ENCODE assay signal across 15 cellular contexts in the genomic region with DNA sequence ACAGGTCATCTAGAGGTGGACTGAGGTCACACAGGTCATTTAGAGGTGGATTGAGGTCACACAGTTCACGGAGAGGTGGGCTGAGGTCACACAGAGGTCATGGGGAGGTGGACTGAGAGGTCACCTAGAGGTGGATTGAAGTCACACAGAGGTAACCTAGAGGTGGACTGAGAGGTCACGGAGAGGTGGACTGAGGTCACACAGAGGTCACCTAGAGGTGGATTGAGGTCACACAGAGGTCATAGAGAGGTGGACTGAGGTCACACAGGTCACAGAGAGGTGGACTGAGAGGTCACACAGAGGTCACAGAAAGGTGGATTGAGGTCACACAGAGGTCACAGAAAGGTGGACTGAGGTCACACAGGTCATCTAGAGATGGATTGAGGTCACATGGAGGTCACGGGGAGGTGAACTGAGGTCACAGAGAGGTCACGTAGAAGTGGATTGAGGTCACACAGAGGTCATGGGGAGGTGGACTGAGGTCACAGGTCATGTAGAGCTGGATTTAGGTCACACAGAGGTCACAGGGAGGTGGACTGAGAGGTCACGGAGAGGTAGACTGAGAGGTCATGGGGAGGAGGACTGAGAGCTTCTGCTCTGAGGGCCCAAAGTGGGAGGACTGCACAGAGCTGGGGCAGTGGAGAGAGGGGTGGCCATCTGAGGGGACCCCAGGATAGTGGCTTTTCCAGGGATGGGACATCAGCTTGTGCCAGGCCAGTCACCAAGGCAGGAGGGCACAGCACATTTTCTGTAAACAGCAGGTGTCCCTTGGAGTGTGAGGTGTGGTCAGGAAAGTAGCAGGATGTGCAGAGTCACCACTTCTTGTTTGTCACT. TPM values are rescaled to one million over a fixed set of nuclear protein-coding genes. Genes with fewer than 3 reads are reported as not detected.
A peak's percentile ranks its signal among the peaks of the same experiment; 100 is the strongest.
DNase-seq lines count a peak whose midpoint lies in the region; ATAC-seq and TF ChIP-seq lines count a peak whose summit lies in the region.
"Had no signal": no experiment of that assay in that cellular context is flagged by ENCODE, and none has a peak within 500 bp of the region (broad histone marks: within the 10 kb centered on the region; RNA-seq: fewer than 3 reads in every experiment).

No MANE protein-coding gene starts in this region.

- ATAC-seq in natural killer cell = peak in 1 of 3 donors; percentile 11

- no TSS peak for BruUV-seq in Calu3 (replicated peaks; lab: Mats Ljungman, UMichigan)

- CTCF ChIA-PET in Calu3 (lab: Charles Lee) = interaction anchor here (0.9 to 1.0 kb wide), 2 partner anchors 19 to 54 kb away, joined by 3 read pairs; a partner anchor contains a TSS

- TF ChIP-seq CTCF in Calu3 (IDR thresholded peaks at IDR 0.05; ENCODE audit: unreplicated experiment) = no peak
- no peak for TF ChIP-seq CTCF in natural killer cell (IDR thresholded peaks at IDR 0.05)

- H3K4me3 Mint-ChIP-seq in Calu3 (ENCODE audit: low read depth, unreplicated experiment) = no peak overlapping the region
- H3K4me3 Mint-ChIP-seq in natural killer cell = no peak overlapping the region

- peak overlapping the region; percentile 89 for H3K27ac Mint-ChIP-seq in Calu3 (ENCODE audit: unreplicated experiment)
- H3K27ac Mint-ChIP-seq in natural killer cell = peak overlapping the region; percentile 54 to 89

- H3K4me1 Mint-ChIP-seq in Calu3 (ENCODE audit: low read depth, unreplicated experiment) (no peaks in the 10 kb centered on the region), natural killer cell (peaks cover 23 to 38% of the 10 kb centered on the region in 2 donors)

- H3K36me3 Mint-ChIP-seq in Calu3 (ENCODE audit: insufficient read depth, unreplicated experiment) = peaks cover 46% of the 10 kb centered on the region
- H3K36me3 Mint-ChIP-seq in natural killer cell = peaks cover 13% of the 10 kb centered on the region

- intact Hi-C loops in Calu3 (cut with micrococcal nuclease; ENCODE audit: unreplicated experiment) = no loop called here
- intact Hi-C loops in natural killer cell (cut with micrococcal nuclease) = no loop called here

- H3K27me3 Mint-ChIP-seq in Calu3 (ENCODE audit: unreplicated experiment) (no peaks in the 10 kb centered on the region), natural killer cell (ENCODE audit: low read depth in 2 of 2) (no peaks in the 10 kb centered on the region)

- peak; percentile 25 for DNase-seq in Calu3
- peak; percentile 49 for DNase-seq in NCI-H69 (lab: John Stamatoyannopoulos, UW)
- DNase-seq in amniotic epithelial cell (ENCODE audit: low read depth) = peak; percentile 6
- DNase-seq in natural killer cell = no peak
- no peak for DNase-seq in stimulated activated naive CD4-positive, alpha-beta T cell (lab: John Stamatoyannopoulos, UW)
- no peak for DNase-seq in DMS53 treated with DMSO at 0.1 percent for 48 hours (lab: John Stamatoyannopoulos, UW; ENCODE audit: unreplicated experiment)
- no peak for DNase-seq in foreskin melanocyte
- DNase-seq in NCI-H2196 (lab: John Stamatoyannopoulos, UW; ENCODE audit: unreplicated experiment) = no peak
- DNase-seq: activated naive CD4-positive, alpha-beta T cell; cortex of kidney; foreskin fibroblast; NCI-H2081; NK-92 treated with Interleukin-12 subunit alpha and Interleukin-12 subunit beta, amount 100 ng/mL, for 24 hours; stimulated activated CD4-positive, alpha-beta T cell treated with anti-CD3 and anti-CD28 coated beads, Interleukin-4, amount 100 ng/mL, for 1 hour; stomach had no signal

- H3K9me3 Mint-ChIP-seq in Calu3 (ENCODE audit: low read depth, unreplicated experiment) (peaks cover 11% of the 10 kb centered on the region), natural killer cell (no peaks in the 10 kb centered on the region)

RNA-seq across cellular contexts. Expression of a gene that starts 26.4 kb away (rescaled TPM):
- 167 and 185 TPM in 2 replicates for total RNA-seq in Calu3 (2022)
- 10 to 100 TPM; 12.2 to 28.4 (median 14.2) TPM for total RNA-seq in natural killer cell

RNA-seq across cellular contexts. Expression of a gene that starts 39.6 kb away (rescaled TPM):
- 29.7 and 33.1 TPM in 2 replicates for total RNA-seq in Calu3 (2022)
- total RNA-seq in natural killer cell = 10 to 100 TPM; 47.8 to 49.8 (median 49.6) TPM

RNA-seq across cellular contexts. Expression of a gene that starts 39.9 kb away (rescaled TPM):
- total RNA-seq in Calu3 (2022) = 29.2 and 29.8 TPM in 2 replicates
- 1 to 10 TPM; 6.5 to 8.9 (median 6.5) TPM for total RNA-seq in natural killer cell

RNA-seq across cellular contexts. Expression of a gene that starts 54.3 kb away (rescaled TPM):
- 104 and 110 TPM in 2 replicates for total RNA-seq in Calu3 (2022)
- 100 to 1,000 TPM; 272 to 291 (median 285) TPM for total RNA-seq in natural killer cell

Comparison
In these comparisons a context has a peak if more than half of its experiments do, and no peak if none do; other contexts are left out.
1. DNase-seq: peak in Calu3 (single experiment), NCI-H69 (single experiment) and amniotic epithelial cell (single experiment); none in natural killer cell (single experiment), stimulated activated naive CD4-positive, alpha-beta T cell (0 of 6), DMS53 treated with DMSO at 0.1 percent for 48 hours (single experiment), foreskin melanocyte (single experiment) and NCI-H2196 (single experiment).